10 cellular contexts compared by ENCODE assay signal in genomic region chr5:108641596-108641995, GRCh38.
A peak's percentile ranks its signal among the peaks of the same experiment; 100 is the strongest.
DNase-seq lines count a peak whose midpoint lies in the region; ATAC-seq and TF ChIP-seq lines count a peak whose summit lies in the region.
"Had no signal": no experiment of that assay in that cellular context is flagged by ENCODE, and none has a peak within 500 bp of the region (broad histone marks: within the 10 kb centered on the region; RNA-seq: fewer than 3 reads in every experiment).

No MANE protein-coding gene starts in this region.

- peak overlapping the region; percentile 58 for H3K4me2 ChIP-seq in DOHH2 (ENCODE audit: low read length)
- peak overlapping the region; percentile 90 for H3K4me2 ChIP-seq in OCI-LY3 (ENCODE audit: low read length)
- H3K4me2 ChIP-seq in mesenchymal stem cell (ENCODE audit: low read length, poor library complexity, severe bottlenecking): no peak overlapping the region

- H2BK5ac ChIP-seq in mesenchymal stem cell (ENCODE audit: low read depth, low read length, poor library complexity, severe bottlenecking): no peak overlapping the region

- H3K79me2 ChIP-seq in DOHH2 (ENCODE audit: control insufficient read depth, low read length) (no peaks in the 10 kb centered on the region), OCI-LY3 (ENCODE audit: low read length) (no peaks in the 10 kb centered on the region)

- H3F3A ChIP-seq in DOHH2 (ENCODE audit: control insufficient read depth, insufficient read depth): no peaks in the 10 kb centered on the region

- H3K18ac ChIP-seq in mesenchymal stem cell (ENCODE audit: low read depth in 1 of 2, low read length in 2 of 2): no peak overlapping the region

- H2BK12ac ChIP-seq in mesenchymal stem cell (ENCODE audit: low read length in 2 of 2): no peak overlapping the region

- no peak overlapping the region for H2AK5ac ChIP-seq in mesenchymal stem cell (ENCODE audit: low read length, severe bottlenecking)

- H3K27ac ChIP-seq in A673 (ENCODE audit: low read depth, low read length, poor library complexity, severe bottlenecking): peak overlapping the region; percentile 51
- H3K27ac ChIP-seq in DOHH2 (ENCODE audit: low read depth, low read length): no peak overlapping the region
- no peak overlapping the region for H3K27ac ChIP-seq in OCI-LY3 (ENCODE audit: low read length)
- H3K27ac ChIP-seq in mesenchymal stem cell (ENCODE audit: low read length, poor library complexity, severe bottlenecking): no peak overlapping the region
- H3K27ac ChIP-seq: esophagus squamous epithelium, HL-60 had no signal

- H3K4me1 ChIP-seq in A673 (ENCODE audit: insufficient read depth, low read length, poor library complexity, severe bottlenecking) (peaks cover 26% of the 10 kb centered on the region), DOHH2 (ENCODE audit: control insufficient read depth, low read length) (peaks cover 10% of the 10 kb centered on the region), OCI-LY3 (ENCODE audit: low read length) (peaks cover 6% of the 10 kb centered on the region; the same call in 1 of the 2 replicates), mesenchymal stem cell (ENCODE audit: control insufficient read depth, insufficient read depth, low read depth, low read length) (peaks cover 2% of the 10 kb centered on the region)

- no peaks in the 10 kb centered on the region for H3K79me1 ChIP-seq in mesenchymal stem cell (replicated peaks; ENCODE audit: low read length, poor library complexity, severe bottlenecking)

- no peak overlapping the region for H4K91ac ChIP-seq in mesenchymal stem cell (ENCODE audit: low read length)

- intact Hi-C loops in A673 (cut with micrococcal nuclease; ENCODE audit: unreplicated experiment): loop anchor here (5.0 to 10.0 kb wide), 3 partner anchors 971 to 1983 kb away; partner anchors contain the start of gene MAN2A1

- H4K8ac ChIP-seq in mesenchymal stem cell (ENCODE audit: low read length): peak overlapping the region; percentile 61

- H3K14ac ChIP-seq in mesenchymal stem cell (ENCODE audit: low read length in 2 of 2): no peak overlapping the region

- TF ChIP-seq CTCF in A673 (conservative IDR thresholded peaks at IDR 0.05; ENCODE audit: low read depth, low read length) (no peak), DOHH2 (IDR thresholded peaks at IDR 0.05; ENCODE audit: low read depth, low read length, poor library complexity, severe bottlenecking) (no peak), OCI-LY3 (IDR thresholded peaks at IDR 0.05; ENCODE audit: low read depth, low read length) (no peak)

- H3K36me3 ChIP-seq in A673 (ENCODE audit: insufficient read depth, low read length, poor library complexity, severe bottlenecking) (no peaks in the 10 kb centered on the region), DOHH2 (ENCODE audit: control insufficient read depth, low read length) (no peaks in the 10 kb centered on the region), OCI-LY3 (replicated peaks; ENCODE audit: low read depth, low read length) (no peaks in the 10 kb centered on the region), mesenchymal stem cell (ENCODE audit: control insufficient read depth in 1 of 2, insufficient read depth in 2 of 2, low read depth in 1 of 2, low read length in 2 of 2) (no peaks in the 10 kb centered on the region)
- H3K36me3 ChIP-seq: esophagus squamous epithelium had no signal

- DNase-seq in A673 (ENCODE audit: low spot score) (no peak), mesenchymal stem cell (no peak), NAMALWA (ENCODE audit: low spot score) (no peak)
- DNase-seq: esophagus squamous epithelium, NCI-H2171 had no signal

- H2BK15ac ChIP-seq in mesenchymal stem cell (ENCODE audit: low read depth, poor library complexity, severe bottlenecking): no peak overlapping the region

- H2AFZ ChIP-seq in OCI-LY3 (ENCODE audit: low read depth, low read length) (peak overlapping the region; percentile 93), mesenchymal stem cell (ENCODE audit: low read depth, low read length) (no peak overlapping the region)

- 66% methylated on average over 1 of the region's 1 CpG for WGBS in mesenchymal stem cell

- no peak overlapping the region for H3K4me3 ChIP-seq in A673 (ENCODE audit: low read depth, low read length, poor library complexity, severe bottlenecking)
- no peak overlapping the region for H3K4me3 ChIP-seq in DOHH2 (ENCODE audit: low read length)
- peak overlapping the region; percentile 74 for H3K4me3 ChIP-seq in OCI-LY3 (ENCODE audit: low read length)
- H3K4me3 ChIP-seq in mesenchymal stem cell (ENCODE audit: insufficient read depth in 1 of 2, low read depth in 1 of 2, low read length in 2 of 2): no peak overlapping the region
- H3K4me3 ChIP-seq: esophagus squamous epithelium had no signal

- H4K20me1 ChIP-seq in DOHH2 (ENCODE audit: control insufficient read depth, insufficient read depth, low read depth, low read length): no peaks in the 10 kb centered on the region
- no peaks in the 10 kb centered on the region for H4K20me1 ChIP-seq in OCI-LY3 (ENCODE audit: insufficient read depth, low read length)

- H3K9ac ChIP-seq in OCI-LY3 (ENCODE audit: low read length) (0 out of 2 replicates have a peak overlapping the region, but pooled peaks have one; percentile 47), mesenchymal stem cell (ENCODE audit: low read length) (peak overlapping the region; percentile 79)

- H3K9me2 ChIP-seq in DOHH2 (replicated peaks; ENCODE audit: control insufficient read depth, low read length): no peaks in the 10 kb centered on the region

- no peak overlapping the region for H3K23ac ChIP-seq in mesenchymal stem cell (ENCODE audit: low read length in 2 of 2)

- CTCF ChIA-PET in A673 (lab: Charles Lee): interaction anchor here (0.5 to 1.1 kb wide), 3 partner anchors 9 to 969 kb away, joined by 3 to 4 read pairs (median 3); no protein-coding TSS in a partner anchor

- POLR2A ChIA-PET in A673 (lab: Charles Lee; ENCODE audit: low non-redundant PET): interaction anchor here (0.5 kb wide), 1 partner anchor 1048 kb away, joined by 4 read pairs; the partner anchor contains the start of gene MAN2A1

- ATAC-seq in GM21619 (IDR thresholded peaks at IDR 0.05; ENCODE audit: unreplicated experiment): no peak
- ATAC-seq in HG02840 (IDR thresholded peaks at IDR 0.05; ENCODE audit: low FRiP score, unreplicated experiment): no peak

- H3K27me3 ChIP-seq in A673 (replicated peaks; ENCODE audit: insufficient read depth, low read depth, low read length, poor library complexity): no peaks in the 10 kb centered on the region
- H3K27me3 ChIP-seq in DOHH2 (ENCODE audit: control insufficient read depth, low read length): 0 out of 2 replicates have a peak, but pooled peaks cover 3% of the 10 kb centered on the region
- H3K27me3 ChIP-seq in OCI-LY3 (ENCODE audit: low read depth, low read length): no peaks in the 10 kb centered on the region
- H3K27me3 ChIP-seq in mesenchymal stem cell (ENCODE audit: control insufficient read depth in 1 of 2, insufficient read depth in 1 of 2, low read length in 2 of 2): no peaks in the 10 kb centered on the region
- H3K27me3 ChIP-seq: esophagus squamous epithelium had no signal

- no TSS peak for BruUV-seq in A673 (replicated peaks; lab: Mats Ljungman, UMichigan)

- no peak overlapping the region for H2BK120ac ChIP-seq in mesenchymal stem cell (ENCODE audit: low read depth, low read length)

- no peak overlapping the region for H3K4ac ChIP-seq in mesenchymal stem cell (ENCODE audit: low read depth in 1 of 2, low read length in 2 of 2)

- H3K9me3 ChIP-seq in A673 (ENCODE audit: low read depth, low read length, poor library complexity, severe bottlenecking): no peaks in the 10 kb centered on the region
- H3K9me3 ChIP-seq in DOHH2 (ENCODE audit: control insufficient read depth, insufficient read depth, low read length): no peaks in the 10 kb centered on the region
- H3K9me3 ChIP-seq in OCI-LY3 (ENCODE audit: insufficient read depth, low read length): no peaks in the 10 kb centered on the region
- no peaks in the 10 kb centered on the region for H3K9me3 ChIP-seq in mesenchymal stem cell (ENCODE audit: control insufficient read depth, low read length)
- H3K9me3 ChIP-seq: esophagus squamous epithelium had no signal
